In genomic region chr2:191703079-191703725, GRCh38 we compare ENCODE assay signal across 23 cellular contexts. TPM values are rescaled to one million over a fixed set of nuclear protein-coding genes. Genes with fewer than 3 reads are reported as not detected.
DNase-seq lines count a peak whose midpoint lies in the region; TF ChIP-seq lines count a peak whose summit lies in the region.
"Had no signal": no experiment of that assay in that cellular context is flagged by ENCODE, and none has a peak within 500 bp of the region (broad histone marks: within the 10 kb centered on the region; RNA-seq: fewer than 3 reads in every experiment).

No MANE protein-coding gene starts in this region.

- H3K27ac Mint-ChIP-seq in glutamatergic neuron (ENCODE audit: unreplicated experiment) (peak overlapping the region; percentile 63), nephron (peak overlapping the region; percentile 76 to 98 (median 92))
- H3K27ac Mint-ChIP-seq: activated naive CD8-positive, alpha-beta T cell treated with anti-CD3 and anti-CD28 coated beads, Interleukin-2, amount 50 U/mL, for 24 hours; endodermal cell; stimulated activated naive B cell treated with anti-CD40 and anti-IgM and Interleukin-4, amounts not matched to agents 10 μg/mL and 1 μg/mL and 100 μg/mL, for 72 hours; T-helper 1 cell treated with Interleukin-12 subunit alpha and Interleukin-12 subunit beta and Interleukin-4 antibody, amounts not matched to agents 30 μg/mL and 1 μg/mL, for 36 hours had no signal

- WGBS in spleen, 5 donors, result 90 to 95% (median 93%) methylated on average over 7 of the region's 7 CpGs

- H3K36me3 ChIP-seq in spleen (peaks cover 0 to 50% (median 0%) of the 10 kb centered on the region in 6 donors), MG63 (no peaks in the 10 kb centered on the region)
- H3K36me3 ChIP-seq: heart left ventricle, ovary had no signal

- peaks cover 4% of the 10 kb centered on the region for H3K27me3 Mint-ChIP-seq in glutamatergic neuron (ENCODE audit: unreplicated experiment)
- H3K27me3 Mint-ChIP-seq in nephron (ENCODE audit: low read depth), result no peaks in the 10 kb centered on the region
- H3K27me3 Mint-ChIP-seq: activated naive CD8-positive, alpha-beta T cell treated with anti-CD3 and anti-CD28 coated beads, Interleukin-2, amount 50 U/mL, for 24 hours; central memory CD8-positive, alpha-beta T cell; stimulated activated naive B cell treated with anti-CD40 and anti-IgM and Interleukin-4, amounts not matched to agents 10 μg/mL and 1 μg/mL and 100 μg/mL, for 72 hours had no signal

- H3K4me1 Mint-ChIP-seq in glutamatergic neuron (ENCODE audit: low read depth, unreplicated experiment), result peaks cover 21% of the 10 kb centered on the region
- H3K4me1 Mint-ChIP-seq in nephron, result peaks cover 49% of the 10 kb centered on the region
- H3K4me1 Mint-ChIP-seq: activated naive CD8-positive, alpha-beta T cell treated with anti-CD3 and anti-CD28 coated beads, Interleukin-2, amount 50 U/mL, for 24 hours; endodermal cell had no signal

- H3K4me3 ChIP-seq in spleen (no peak overlapping the region), MG63 (no peak overlapping the region)
- H3K4me3 ChIP-seq: heart left ventricle, K562, ovary had no signal

- no peak for TF ChIP-seq POLR2A in spleen (IDR thresholded peaks at IDR 0.05)

- H3K27ac ChIP-seq in spleen (no peak overlapping the region), caudate nucleus (ENCODE audit: low read depth, low read length) (no peak overlapping the region)
- H3K27ac ChIP-seq: heart left ventricle, ovary had no signal

- no peaks in the 10 kb centered on the region for H3K27me3 ChIP-seq in spleen (replicated peaks in 1 of 7)
- no peaks in the 10 kb centered on the region for H3K27me3 ChIP-seq in MG63
- H3K27me3 ChIP-seq: heart left ventricle, ovary had no signal

- TF ChIP-seq CTCF in glutamatergic neuron (IDR thresholded peaks at IDR 0.05; ENCODE audit: partially characterized antibody, unreplicated experiment) (no peak), nephron (IDR thresholded peaks at IDR 0.05; ENCODE audit: unreplicated experiment in 3 of 3) (no peak), spleen (IDR thresholded peaks at IDR 0.05 in 8 of 11, conservative IDR thresholded peaks at IDR 0.05 in 3 of 11) (no peak)

- H3K9me3 ChIP-seq in spleen (no peaks in the 10 kb centered on the region), MG63 (no peaks in the 10 kb centered on the region)
- H3K9me3 ChIP-seq: heart left ventricle, ovary had no signal

- no peaks in the 10 kb centered on the region for H3K4me1 ChIP-seq in spleen
- H3K4me1 ChIP-seq: heart left ventricle had no signal

- H3K9me3 Mint-ChIP-seq in glutamatergic neuron (ENCODE audit: unreplicated experiment) (peaks cover 3% of the 10 kb centered on the region), nephron (no peaks in the 10 kb centered on the region)
- H3K9me3 Mint-ChIP-seq: activated naive CD8-positive, alpha-beta T cell treated with anti-CD3 and anti-CD28 coated beads, Interleukin-2, amount 50 U/mL, for 24 hours; central memory CD8-positive, alpha-beta T cell; endodermal cell; stimulated activated naive B cell treated with anti-CD40 and anti-IgM and Interleukin-4, amounts not matched to agents 10 μg/mL and 1 μg/mL and 100 μg/mL, for 72 hours; T-helper 1 cell treated with Interleukin-12 subunit alpha and Interleukin-12 subunit beta and Interleukin-4 antibody, amounts not matched to agents 30 μg/mL and 1 μg/mL, for 36 hours had no signal

- H3K36me3 Mint-ChIP-seq in glutamatergic neuron (ENCODE audit: unreplicated experiment), result no peaks in the 10 kb centered on the region
- no peaks in the 10 kb centered on the region for H3K36me3 Mint-ChIP-seq in nephron (ENCODE audit: low read depth)

- DNase-seq in DMS53 treated with DMSO at 0.1 percent for 48 hours (lab: John Stamatoyannopoulos, UW; ENCODE audit: unreplicated experiment), result peak; percentile 74
- peak; percentile 47 for DNase-seq in NCI-H2029 (lab: John Stamatoyannopoulos, UW)
- no peak for DNase-seq in glutamatergic neuron
- DNase-seq in NCI-H2107 (lab: John Stamatoyannopoulos, UW), result no peak
- no peak for DNase-seq in spleen
- no peak for DNase-seq in MG63
- no peak for DNase-seq in caudate nucleus (lab: John Stamatoyannopoulos, UW)
- DNase-seq: activated naive CD4-positive, alpha-beta T cell; activated naive CD8-positive, alpha-beta T cell treated with anti-CD3 and anti-CD28 coated beads, Interleukin-2, amount 50 U/mL, for 24 hours; C1 segment of cervical spinal cord; COR-L47; DMS79 treated with DMSO at 0.1 percent for 48 hours; endodermal cell; foreskin fibroblast; NCI-H1436; NCI-H510A; ovary; stimulated activated naive B cell treated with anti-CD40 and anti-IgM and Interleukin-4, amounts not matched to agents 10 μg/mL and 1 μg/mL and 100 μg/mL, for 72 hours had no signal

- intact Hi-C loops in spleen (cut with DNase I; ENCODE audit: low total_unique reads), result no loop called here

- H3K4me3 Mint-ChIP-seq in glutamatergic neuron (ENCODE audit: unreplicated experiment), result no peak overlapping the region
- H3K4me3 Mint-ChIP-seq in nephron, result peak overlapping the region; percentile 38 to 75 (median 60)
- H3K4me3 Mint-ChIP-seq: activated naive CD8-positive, alpha-beta T cell treated with anti-CD3 and anti-CD28 coated beads, Interleukin-2, amount 50 U/mL, for 24 hours; central memory CD8-positive, alpha-beta T cell; endodermal cell; stimulated activated naive B cell treated with anti-CD40 and anti-IgM and Interleukin-4, amounts not matched to agents 10 μg/mL and 1 μg/mL and 100 μg/mL, for 72 hours; T-helper 1 cell treated with Interleukin-12 subunit alpha and Interleukin-12 subunit beta and Interleukin-4 antibody, amounts not matched to agents 30 μg/mL and 1 μg/mL, for 36 hours had no signal

RNA-seq across cellular contexts. Expression of gene NABP1, which starts 25.3 kb away (rescaled TPM):
- total RNA-seq in glutamatergic neuron (ENCODE audit: unreplicated experiment) (13.0 TPM), spleen (100 to 1,000 TPM; 150 to 292 (median 192) TPM)
- 10 to 100 TPM; 33.0 to 59.4 (median 46.5) TPM for polyA plus RNA-seq in spleen
- total RNA-seq in MG63 (2014; rRNA removed; shearing (Covaris generic); ENCODE audit: low replicate concordance), result 15.8 and 24.1 TPM in 2 replicates

Comparison
In these comparisons a context has a peak if more than half of its experiments do, and no peak if none do; other contexts are left out.
1. DNase-seq: peak in DMS53 treated with DMSO at 0.1 percent for 48 hours (single experiment) and NCI-H2029 (single experiment); none in glutamatergic neuron (single experiment), NCI-H2107 (single experiment), spleen (single experiment), MG63 (single experiment) and caudate nucleus (0 of 61).